Comparison of ENCODE assay signal across 1 cellular context in the genomic region with DNA sequence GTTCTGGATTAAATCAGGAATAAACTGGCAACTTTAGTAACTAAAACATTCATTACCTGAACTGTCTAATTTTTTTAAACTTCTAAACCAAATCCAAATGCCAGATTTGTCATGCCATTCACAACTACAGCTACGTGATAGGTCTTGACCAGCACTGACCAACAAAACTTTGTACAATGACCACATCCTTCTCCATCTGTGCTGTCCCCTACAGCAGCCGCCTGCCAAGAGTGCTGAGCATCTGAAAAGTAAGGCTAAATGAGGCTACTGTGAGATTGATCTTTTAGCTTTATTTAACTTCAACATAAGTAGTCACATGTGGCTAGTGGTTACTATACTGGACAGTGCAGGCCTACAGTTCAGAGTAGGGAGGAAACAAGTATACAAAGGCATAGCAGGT.
TF ChIP-seq lines count a peak whose summit lies in the region.

No MANE protein-coding gene starts in this region.

TF ChIP-seq in SK-N-SH, 30 proteins besides CTCF, POLR2A, EP300 and RAD21:
- no peak for TF ChIP-seq RFX5 (IDR thresholded peaks at IDR 0.05; ENCODE audit: low read length)
- TF ChIP-seq CHD2 (IDR thresholded peaks at IDR 0.05; ENCODE audit: low read length, partially characterized antibody) = no peak
- TF ChIP-seq EZH2phosphoT487 (IDR thresholded peaks at IDR 0.05; ENCODE audit: borderline replicate concordance, low read depth) = no peak
- TF ChIP-seq, protein P1, sequence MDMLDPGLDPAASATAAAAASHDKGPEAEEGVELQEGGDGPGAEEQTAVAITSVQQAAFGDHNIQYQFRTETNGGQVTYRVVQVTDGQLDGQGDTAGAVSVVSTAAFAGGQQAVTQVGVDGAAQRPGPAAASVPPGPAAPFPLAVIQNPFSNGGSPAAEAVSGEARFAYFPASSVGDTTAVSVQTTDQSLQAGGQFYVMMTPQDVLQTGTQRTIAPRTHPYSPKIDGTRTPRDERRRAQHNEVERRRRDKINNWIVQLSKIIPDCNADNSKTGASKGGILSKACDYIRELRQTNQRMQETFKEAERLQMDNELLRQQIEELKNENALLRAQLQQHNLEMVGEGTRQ (IDR thresholded peaks at IDR 0.05; ENCODE audit: borderline replicate concordance, low read depth, low read length) = no peak
- TF ChIP-seq, protein P2, sequence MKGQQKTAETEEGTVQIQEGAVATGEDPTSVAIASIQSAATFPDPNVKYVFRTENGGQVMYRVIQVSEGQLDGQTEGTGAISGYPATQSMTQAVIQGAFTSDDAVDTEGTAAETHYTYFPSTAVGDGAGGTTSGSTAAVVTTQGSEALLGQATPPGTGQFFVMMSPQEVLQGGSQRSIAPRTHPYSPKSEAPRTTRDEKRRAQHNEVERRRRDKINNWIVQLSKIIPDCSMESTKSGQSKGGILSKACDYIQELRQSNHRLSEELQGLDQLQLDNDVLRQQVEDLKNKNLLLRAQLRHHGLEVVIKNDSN (IDR thresholded peaks at IDR 0.05; ENCODE audit: borderline replicate concordance, low read depth) = no peak
- TF ChIP-seq TCF12 (IDR thresholded peaks at IDR 0.05) = no peak
- TF ChIP-seq, protein P3, sequence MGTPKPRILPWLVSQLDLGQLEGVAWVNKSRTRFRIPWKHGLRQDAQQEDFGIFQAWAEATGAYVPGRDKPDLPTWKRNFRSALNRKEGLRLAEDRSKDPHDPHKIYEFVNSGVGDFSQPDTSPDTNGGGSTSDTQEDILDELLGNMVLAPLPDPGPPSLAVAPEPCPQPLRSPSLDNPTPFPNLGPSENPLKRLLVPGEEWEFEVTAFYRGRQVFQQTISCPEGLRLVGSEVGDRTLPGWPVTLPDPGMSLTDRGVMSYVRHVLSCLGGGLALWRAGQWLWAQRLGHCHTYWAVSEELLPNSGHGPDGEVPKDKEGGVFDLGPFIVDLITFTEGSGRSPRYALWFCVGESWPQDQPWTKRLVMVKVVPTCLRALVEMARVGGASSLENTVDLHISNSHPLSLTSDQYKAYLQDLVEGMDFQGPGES (IDR thresholded peaks at IDR 0.05; ENCODE audit: low read depth, low read length) = no peak
- no peak for TF ChIP-seq RCOR1 (IDR thresholded peaks at IDR 0.05; ENCODE audit: low read length)
- no peak for TF ChIP-seq GABPA (IDR thresholded peaks at IDR 0.05; ENCODE audit: low read depth)
- no peak for TF ChIP-seq YY1 (IDR thresholded peaks at IDR 0.05; ENCODE audit: low read depth)
- TF ChIP-seq RXRA (IDR thresholded peaks at IDR 0.05; ENCODE audit: borderline replicate concordance, low read depth) = no peak
- TF ChIP-seq MEF2A (IDR thresholded peaks at IDR 0.05; ENCODE audit: borderline replicate concordance, low read depth) = no peak
- no peak for TF ChIP-seq TAF1 (IDR thresholded peaks at IDR 0.05; ENCODE audit: borderline replicate concordance, low read depth, low read length)
- TF ChIP-seq JUND (IDR thresholded peaks at IDR 0.05) = no peak
- TF ChIP-seq, protein P4, sequence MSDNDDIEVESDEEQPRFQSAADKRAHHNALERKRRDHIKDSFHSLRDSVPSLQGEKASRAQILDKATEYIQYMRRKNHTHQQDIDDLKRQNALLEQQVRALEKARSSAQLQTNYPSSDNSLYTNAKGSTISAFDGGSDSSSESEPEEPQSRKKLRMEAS (IDR thresholded peaks at IDR 0.05; ENCODE audit: low read depth) = no peak
- no peak for TF ChIP-seq SIN3A (IDR thresholded peaks at IDR 0.05; ENCODE audit: borderline replicate concordance, low read depth, low read length)
- no peak for TF ChIP-seq GATA2 (CRISPR knock-in tag; IDR thresholded peaks at IDR 0.05)
- no peak for TF ChIP-seq SMC3 (IDR thresholded peaks at IDR 0.05; ENCODE audit: low read depth, low read length)
- TF ChIP-seq POLR2AphosphoS5 (IDR thresholded peaks at IDR 0.05; ENCODE audit: low read depth, low read length) = no peak
